In the genomic region with DNA sequence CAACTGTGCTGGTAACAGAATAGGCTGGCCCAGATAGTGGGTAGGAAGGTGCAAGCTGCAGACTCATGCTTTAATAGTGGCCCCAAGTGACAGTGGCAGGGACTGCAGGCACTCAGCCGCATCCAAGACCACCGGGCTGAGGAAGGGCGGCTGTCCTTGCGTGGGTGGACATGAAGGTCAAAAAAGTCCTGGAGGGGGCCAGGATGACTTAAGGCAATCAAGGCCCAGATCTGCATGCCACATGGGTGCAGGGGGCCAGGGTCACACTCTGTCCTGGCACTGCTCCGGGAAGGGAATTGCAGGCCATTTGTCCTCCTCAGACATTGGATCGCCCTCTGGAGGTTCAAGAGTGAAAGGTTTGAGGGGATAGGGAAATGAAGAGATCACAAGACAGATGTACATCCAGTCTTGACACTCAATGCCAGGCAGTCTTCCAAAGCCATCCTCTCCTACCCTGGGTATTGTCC, we compare ENCODE assay signal across 8 cellular contexts. TPM values are rescaled to one million over a fixed set of nuclear protein-coding genes. Genes with fewer than 3 reads are reported as not detected.
DNase-seq lines count a peak whose midpoint lies in the region; ATAC-seq, FAIRE-seq and TF ChIP-seq lines count a peak whose summit lies in the region.

No MANE protein-coding gene starts in this region.

- intact Hi-C loops in sciatic nerve (cut with DNase I): no loop called here

- peak; percentile 57 for FAIRE-seq in GM12892 (lab: Jason Lieb, UNC)

- POLR2A ChIA-PET in activated CD4-positive, alpha-beta T cell treated with anti-CD3 and anti-CD28 coated beads, Interleukin-2, amount 10 ng/mL, durations not matched to agents 7 days and 5 days (lab: Charles Lee): no interaction called here

- CTCF ChIA-PET in activated CD4-positive, alpha-beta T cell treated with anti-CD3 and anti-CD28 coated beads, Interleukin-2, amount 10 ng/mL, durations not matched to agents 7 days and 5 days (lab: Charles Lee): no interaction called here

- H3K27me3 Mint-ChIP-seq in HFFc6 (ENCODE audit: insufficient read depth): no peaks in the 10 kb centered on the region
- no peaks in the 10 kb centered on the region for H3K27me3 Mint-ChIP-seq in activated CD4-positive, alpha-beta T cell treated with anti-CD3 and anti-CD28 coated beads, Interleukin-2, amount 10 ng/mL, durations not matched to agents 7 days and 5 days

- peak overlapping the region; percentile 15 for H3K4me3 ChIP-seq in cardiac muscle cell

- H3K4me3 Mint-ChIP-seq in HFFc6: no peak overlapping the region
- H3K4me3 Mint-ChIP-seq in activated CD4-positive, alpha-beta T cell treated with anti-CD3 and anti-CD28 coated beads, Interleukin-2, amount 10 ng/mL, durations not matched to agents 7 days and 5 days: no peak overlapping the region

- TF ChIP-seq POLR2A in GM12892 (IDR thresholded peaks at IDR 0.05; ENCODE audit: low read depth, low read length): no peak

- H3K27ac ChIP-seq in 22Rv1 (no peak overlapping the region), cardiac muscle cell (no peak overlapping the region)

- H3K27ac Mint-ChIP-seq in HFFc6: no peak overlapping the region
- H3K27ac Mint-ChIP-seq in activated CD4-positive, alpha-beta T cell treated with anti-CD3 and anti-CD28 coated beads, Interleukin-2, amount 10 ng/mL, durations not matched to agents 7 days and 5 days: no peak overlapping the region

- TF ChIP-seq CTCF in 22Rv1 (IDR thresholded peaks at IDR 0.05): peak; percentile 43
- peak; percentile 74 for TF ChIP-seq CTCF in HFFc6 (IDR thresholded peaks at IDR 0.05)
- peak; percentile 42 for TF ChIP-seq CTCF in cardiac muscle cell (IDR thresholded peaks at IDR 0.05; ENCODE audit: low read depth, low read length)

- peak; percentile 85 for ATAC-seq in sciatic nerve

- no peaks in the 10 kb centered on the region for H3K9me3 ChIP-seq in cardiac muscle cell (ENCODE audit: low read depth)

- H3K27me3 ChIP-seq in cardiac muscle cell: no peaks in the 10 kb centered on the region

- no peaks in the 10 kb centered on the region for H3K4me1 ChIP-seq in cardiac muscle cell (ENCODE audit: low read depth)

- H3K4me1 Mint-ChIP-seq in HFFc6 (ENCODE audit: low read depth): peaks cover 25% of the 10 kb centered on the region
- peaks cover 20% of the 10 kb centered on the region for H3K4me1 Mint-ChIP-seq in activated CD4-positive, alpha-beta T cell treated with anti-CD3 and anti-CD28 coated beads, Interleukin-2, amount 10 ng/mL, durations not matched to agents 7 days and 5 days

- peaks cover 21% of the 10 kb centered on the region for H3K36me3 ChIP-seq in cardiac muscle cell

- no peaks in the 10 kb centered on the region for H3K9me3 Mint-ChIP-seq in HFFc6
- no peaks in the 10 kb centered on the region for H3K9me3 Mint-ChIP-seq in activated CD4-positive, alpha-beta T cell treated with anti-CD3 and anti-CD28 coated beads, Interleukin-2, amount 10 ng/mL, durations not matched to agents 7 days and 5 days

- no peaks in the 10 kb centered on the region for H3K36me3 Mint-ChIP-seq in HFFc6 (ENCODE audit: low read depth)
- peaks cover 14% of the 10 kb centered on the region for H3K36me3 Mint-ChIP-seq in activated CD4-positive, alpha-beta T cell treated with anti-CD3 and anti-CD28 coated beads, Interleukin-2, amount 10 ng/mL, durations not matched to agents 7 days and 5 days (ENCODE audit: low read depth)

- no peak for DNase-seq in GM12892 (ENCODE audit: insufficient read length)
- DNase-seq in HFFc6: peak; percentile 36
- DNase-seq in Kasumi-1 (lab: John Stamatoyannopoulos, UW): peak; percentile 69 to 80
- DNase-seq in activated CD4-positive, alpha-beta T cell treated with anti-CD3 and anti-CD28 coated beads, Interleukin-2, amount 10 ng/mL, durations not matched to agents 7 days and 5 days: peak; percentile 19
- peak; percentile 32 to 59 for DNase-seq in cardiac muscle cell (ENCODE audit: low read depth in 1 of 2, low spot score in 1 of 2)
- no peak for DNase-seq in sciatic nerve (ENCODE audit: low spot score)
- no peak for DNase-seq in NCI-H1436 treated with DMSO at 0.1 percent for 48 hours (lab: John Stamatoyannopoulos, UW)

RNA-seq across cellular contexts. Expression of a gene that starts 10.4 kb away (rescaled TPM):
- 20.7 TPM for polyA plus RNA-seq in GM12892 (2012; ENCODE audit: missing spikeins)
- not detected for total RNA-seq in HFFc6 (2021; fragmentation: NEBNext Ultra II Directional; extraction: Animal tissue kit (Norgen Biotek cat#: 25700))
- total RNA-seq in activated CD4-positive, alpha-beta T cell treated with anti-CD3 and anti-CD28 coated beads, Interleukin-2, amount 10 ng/mL, durations not matched to agents 7 days and 5 days: 10 to 100 TPM; 12.8 to 16.1 TPM
- total RNA-seq in cardiac muscle cell (not detected in 2 replicates), sciatic nerve (9.2 TPM)
- polyA plus RNA-seq in cardiac muscle cell: not detected in 2 replicates

RNA-seq across cellular contexts. Expression of a gene that starts 30.4 kb away (rescaled TPM):
- 5.2 TPM for polyA plus RNA-seq in GM12892 (2012; ENCODE audit: missing spikeins)
- total RNA-seq in HFFc6 (2021; fragmentation: NEBNext Ultra II Directional; extraction: Animal tissue kit (Norgen Biotek cat#: 25700)): 1 to 10 TPM; 2.9 to 4.1 (median 3.5) TPM
- total RNA-seq in activated CD4-positive, alpha-beta T cell treated with anti-CD3 and anti-CD28 coated beads, Interleukin-2, amount 10 ng/mL, durations not matched to agents 7 days and 5 days: 1 to 10 TPM; 9.1 to 9.3 TPM
- 9.3 and 12.6 TPM in 2 replicates for total RNA-seq in cardiac muscle cell
- 18.7 and 24.8 TPM in 2 replicates for polyA plus RNA-seq in cardiac muscle cell
- 6.8 TPM for total RNA-seq in sciatic nerve

RNA-seq across cellular contexts. Expression of a gene that starts 46.3 kb away (rescaled TPM):
- polyA plus RNA-seq in GM12892 (2012; ENCODE audit: missing spikeins): 4,043 TPM
- total RNA-seq in HFFc6 (2021; fragmentation: NEBNext Ultra II Directional; extraction: Animal tissue kit (Norgen Biotek cat#: 25700)): 1,000 to 10,000 TPM in 4 of 6 experiments, 100 to 1,000 TPM in 2; 826 to 1,148 (median 1,037) TPM
- total RNA-seq in activated CD4-positive, alpha-beta T cell treated with anti-CD3 and anti-CD28 coated beads, Interleukin-2, amount 10 ng/mL, durations not matched to agents 7 days and 5 days: 1,000 to 10,000 TPM in 1 of 2 experiments, 100 to 1,000 TPM in 1; 911 to 1,438 TPM
- total RNA-seq in cardiac muscle cell (579 and 830 TPM in 2 replicates), sciatic nerve (716 TPM)
- 348 and 386 TPM in 2 replicates for polyA plus RNA-seq in cardiac muscle cell

RNA-seq across cellular contexts. Expression of a gene that starts 54.2 kb away (rescaled TPM):
- polyA plus RNA-seq in GM12892 (2012; ENCODE audit: missing spikeins): not detected
- under 1 TPM in 5 of 6 experiments, not detected in 1; 0.07 to 0.13 (median 0.09) TPM for total RNA-seq in HFFc6 (2021; fragmentation: NEBNext Ultra II Directional; extraction: Animal tissue kit (Norgen Biotek cat#: 25700))
- not detected for total RNA-seq in activated CD4-positive, alpha-beta T cell treated with anti-CD3 and anti-CD28 coated beads, Interleukin-2, amount 10 ng/mL, durations not matched to agents 7 days and 5 days
- not detected in 2 replicates for total RNA-seq in cardiac muscle cell
- not detected in 2 replicates for polyA plus RNA-seq in cardiac muscle cell
- total RNA-seq in sciatic nerve: 1.2 TPM

Comparison
In these comparisons a context has a peak if more than half of its experiments do, and no peak if none do; other contexts are left out.
1. DNase-seq: peak in HFFc6 (single experiment), Kasumi-1 (2 of 2), activated CD4-positive, alpha-beta T cell treated with anti-CD3 and anti-CD28 coated beads, Interleukin-2, amount 10 ng/mL, durations not matched to agents 7 days and 5 days (single experiment) and cardiac muscle cell (2 of 2); none in GM12892 (single experiment), sciatic nerve (single experiment) and NCI-H1436 treated with DMSO at 0.1 percent for 48 hours (single experiment).
2. RNA of a gene that starts 10.4 kb away (total RNA-seq): 12.8 to 16.1 TPM in activated CD4-positive, alpha-beta T cell treated with anti-CD3 and anti-CD28 coated beads, Interleukin-2, amount 10 ng/mL, durations not matched to agents 7 days and 5 days and 9.2 TPM in sciatic nerve (single experiment); not detected in HFFc6 and not detected in cardiac muscle cell; every median in the first group is over 10 times any median in the second.
3. Peak in every context shown above with its lines, with median percentiles within 50 percentile points of each other: CTCF ChIP-seq.